ENCODE assay signal across 24 cellular contexts in the genomic region with DNA sequence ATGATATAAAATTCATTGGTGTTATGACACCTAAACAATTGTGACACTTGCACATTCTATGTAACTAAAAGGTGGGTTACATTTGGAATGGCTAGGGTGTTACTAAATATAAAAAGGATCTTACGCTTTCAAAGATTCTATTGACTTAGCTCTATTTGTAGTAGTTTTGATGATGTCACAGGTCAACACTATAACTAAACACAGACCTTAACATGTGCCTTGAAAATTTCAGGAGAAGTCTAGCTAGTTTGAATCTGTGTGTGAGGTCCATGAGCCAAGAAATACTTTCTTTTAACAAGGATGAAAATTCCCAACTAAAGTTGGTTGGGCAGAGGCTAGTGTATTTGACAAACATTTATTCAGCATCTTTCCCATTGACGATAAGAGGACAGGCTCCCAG.
"Had no signal": no experiment of that assay in that cellular context is flagged by ENCODE, and none has a peak within 500 bp of the region (broad histone marks: within the 10 kb centered on the region; RNA-seq: fewer than 3 reads in every experiment).

No MANE protein-coding gene starts in this region.

- H3K4me1 ChIP-seq: colonic mucosa, esophagus squamous epithelium, left lung, lower lobe of right lung had no signal

- H3K4me3 Mint-ChIP-seq: dendritic cell treated with granulocyte-macrophage colony-stimulating factor and Interleukin-4, amounts not matched to agents 40 ng/mL and 50 ng/mL, for 4 days; effector memory CD8-positive, alpha-beta T cell; endodermal cell; mesothelial cell of epicardium had no signal

- H3K4me3 ChIP-seq: colonic mucosa, esophagus squamous epithelium, gastrocnemius medialis, heart right ventricle, left lung, lower lobe of right lung, mucosa of descending colon had no signal

- H3K27me3 ChIP-seq: colonic mucosa, esophagus squamous epithelium, gastrocnemius medialis, heart right ventricle, left lung had no signal

- H3K4me1 Mint-ChIP-seq: mesothelial cell of epicardium had no signal

- H3K9me3 Mint-ChIP-seq: dendritic cell treated with granulocyte-macrophage colony-stimulating factor and Interleukin-4, amounts not matched to agents 40 ng/mL and 50 ng/mL, for 4 days; effector memory CD8-positive, alpha-beta T cell; endodermal cell had no signal

- DNase-seq: colonic mucosa; cortex of kidney; effector CD8-positive, alpha-beta T cell; effector memory CD8-positive, alpha-beta T cell; endodermal cell; erythroblast; esophagus squamous epithelium; foreskin fibroblast; foreskin melanocyte; gastrocnemius medialis; glutamatergic neuron; head of caudate nucleus; heart right ventricle; hippocampal formation; left cardiac atrium; left lung; left ventricle myocardium superior; lower lobe of right lung; mesenchymal stem cell; mucosa of descending colon had no signal

- H3K36me3 ChIP-seq: colonic mucosa, esophagus squamous epithelium, gastrocnemius medialis, heart right ventricle, left lung, lower lobe of right lung had no signal

- H3K27me3 Mint-ChIP-seq: dendritic cell treated with granulocyte-macrophage colony-stimulating factor and Interleukin-4, amounts not matched to agents 40 ng/mL and 50 ng/mL, for 4 days; effector memory CD8-positive, alpha-beta T cell had no signal

- H3K27ac Mint-ChIP-seq: dendritic cell treated with granulocyte-macrophage colony-stimulating factor and Interleukin-4, amounts not matched to agents 40 ng/mL and 50 ng/mL, for 4 days; effector memory CD8-positive, alpha-beta T cell; endodermal cell; mesothelial cell of epicardium had no signal

- H3K27ac ChIP-seq: colonic mucosa, epithelial cell of prostate, esophagus squamous epithelium, gastrocnemius medialis, heart right ventricle, left lung, lower lobe of right lung had no signal

- ATAC-seq: effector memory CD8-positive, alpha-beta T cell; esophagus mucosa; gastrocnemius medialis; heart right ventricle; left cardiac atrium; left lung; left ventricle myocardium superior; lower lobe of right lung; mucosa of descending colon had no signal

- H3K36me3 Mint-ChIP-seq: mesothelial cell of epicardium had no signal
